9 cellular contexts compared by ENCODE assay signal in the genomic region with DNA sequence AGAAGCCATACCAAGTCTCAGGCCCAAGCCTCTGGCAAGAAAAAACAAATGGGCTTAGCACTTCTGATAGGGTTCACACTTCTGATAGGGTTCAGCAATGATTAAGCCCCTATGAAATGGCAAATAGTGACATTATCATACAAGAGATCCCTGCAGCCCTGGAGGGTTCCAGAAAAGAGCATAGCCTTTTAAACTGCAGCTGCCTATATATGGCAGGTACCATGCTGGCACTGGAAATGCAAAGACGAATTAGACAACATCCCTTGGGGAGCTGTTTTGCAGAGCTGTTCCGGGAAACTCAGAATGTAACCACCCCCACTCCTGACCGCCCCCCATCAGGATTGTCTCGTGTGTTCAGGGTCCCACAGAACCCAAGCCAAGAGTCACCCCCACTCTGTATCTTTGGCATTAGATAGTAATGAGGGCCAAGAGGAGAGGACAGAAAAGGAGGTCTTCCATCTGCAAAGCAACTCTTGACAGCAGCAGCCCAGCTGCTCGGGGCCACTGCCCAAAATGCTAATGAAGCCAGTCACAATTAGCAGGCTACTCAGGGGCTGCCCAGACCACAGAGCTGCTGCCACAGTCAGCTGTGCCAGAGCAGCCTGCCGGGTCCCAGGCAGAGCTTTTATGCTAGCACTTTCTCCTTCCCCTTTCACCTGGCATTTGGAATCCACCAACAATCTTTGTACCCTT. TPM values are rescaled to one million over a fixed set of nuclear protein-coding genes. Genes with fewer than 3 reads are reported as not detected.
DNase-seq lines count a peak whose midpoint lies in the region; ATAC-seq and TF ChIP-seq lines count a peak whose summit lies in the region.
"Had no signal": no experiment of that assay in that cellular context is flagged by ENCODE, and none has a peak within 500 bp of the region (broad histone marks: within the 10 kb centered on the region; RNA-seq: fewer than 3 reads in every experiment).

No MANE protein-coding gene starts in this region.

- ATAC-seq in GM18909 (IDR thresholded peaks at IDR 0.05; ENCODE audit: poor library complexity, unreplicated experiment), result no peak

- no peak for TF ChIP-seq EP300 in tibial nerve (IDR thresholded peaks at IDR 0.05)

- H3K9me3 Mint-ChIP-seq in activated naive CD8-positive, alpha-beta T cell treated with anti-CD3 and anti-CD28 coated beads for 36 hours, result no peaks in the 10 kb centered on the region

- H3K27me3 Mint-ChIP-seq in activated naive CD8-positive, alpha-beta T cell treated with anti-CD3 and anti-CD28 coated beads for 36 hours, result no peaks in the 10 kb centered on the region

- H3K4me3 Mint-ChIP-seq in activated naive CD8-positive, alpha-beta T cell treated with anti-CD3 and anti-CD28 coated beads for 36 hours, result no peak overlapping the region

- WGBS in tibial nerve, 2 donors, result 50 to 53% methylated on average over 6 of the region's 6 CpGs

- peak overlapping the region; percentile 6 to 84 (median 54) for H3K27ac ChIP-seq in tibial nerve
- H3K27ac ChIP-seq: parathyroid adenoma had no signal

- no peak overlapping the region for H3K4me3 ChIP-seq in tibial nerve

- peaks cover 77% of the 10 kb centered on the region for H3K36me3 Mint-ChIP-seq in activated naive CD8-positive, alpha-beta T cell treated with anti-CD3 and anti-CD28 coated beads for 36 hours

- peaks cover 0 to 90% (median 55%) of the 10 kb centered on the region in 4 donors for H3K4me1 ChIP-seq in tibial nerve
- H3K4me1 ChIP-seq: parathyroid adenoma had no signal

- no peaks in the 10 kb centered on the region for H3K27me3 ChIP-seq in tibial nerve

- peaks cover 0 to 2% (median 0%) of the 10 kb centered on the region in 3 donors for H3K36me3 ChIP-seq in tibial nerve

- TF ChIP-seq CTCF in tibial nerve (IDR thresholded peaks at IDR 0.05), result no peak

- peaks cover 100% of the 10 kb centered on the region for H3K4me1 Mint-ChIP-seq in activated naive CD8-positive, alpha-beta T cell treated with anti-CD3 and anti-CD28 coated beads for 36 hours

- DNase-seq in activated effector memory CD4-positive, alpha-beta T cell treated with anti-CD3 and anti-CD28 coated beads, Interleukin-2, amount 50 U/mL, for 16 hours, result peak; percentile 64
- no peak for DNase-seq in activated effector memory CD4-positive, alpha-beta T cell treated with Interleukin-2 at 50 U/mL for 16 hours
- DNase-seq in activated naive CD8-positive, alpha-beta T cell treated with anti-CD3 and anti-CD28 coated beads for 36 hours, result peak; percentile 48
- peak; percentile 86 for DNase-seq in myocyte (ENCODE audit: low read depth)
- DNase-seq in tibial nerve (ENCODE audit: low spot score in 2 of 2), result no peak
- no peak for DNase-seq in epidermal melanocyte (ENCODE audit: insufficient read length, low spot score)
- no peak for DNase-seq in DMS114 treated with DMSO at 0.1 percent for 48 hours (lab: John Stamatoyannopoulos, UW; ENCODE audit: unreplicated experiment)

- H3K9me3 ChIP-seq in tibial nerve, result no peaks in the 10 kb centered on the region

- TF ChIP-seq POLR2A in tibial nerve (IDR thresholded peaks at IDR 0.05), result no peak

- peak overlapping the region; percentile 98 for H3K27ac Mint-ChIP-seq in activated naive CD8-positive, alpha-beta T cell treated with anti-CD3 and anti-CD28 coated beads for 36 hours

RNA-seq across cellular contexts. Expression of a gene that starts 50.9 kb away (rescaled TPM):
- total RNA-seq in activated naive CD8-positive, alpha-beta T cell treated with anti-CD3 and anti-CD28 coated beads for 36 hours, result 10 to 100 TPM; 30.7 to 30.8 TPM
- 1.1 and 2.1 TPM in 2 replicates for total RNA-seq in myocyte
- polyA plus RNA-seq in myocyte (2012), result 0.52 TPM
- total RNA-seq in tibial nerve, result 10 to 100 TPM; 49.2 to 82.0 (median 52.7) TPM

Comparison
In these comparisons a context has a peak if more than half of its experiments do, and no peak if none do; other contexts are left out.
1. DNase-seq: peak in activated effector memory CD4-positive, alpha-beta T cell treated with anti-CD3 and anti-CD28 coated beads, Interleukin-2, amount 50 U/mL, for 16 hours (single experiment), activated naive CD8-positive, alpha-beta T cell treated with anti-CD3 and anti-CD28 coated beads for 36 hours (single experiment) and myocyte (single experiment); none in activated effector memory CD4-positive, alpha-beta T cell treated with Interleukin-2 at 50 U/mL for 16 hours (single experiment), tibial nerve (0 of 2), epidermal melanocyte (single experiment) and DMS114 treated with DMSO at 0.1 percent for 48 hours (single experiment).
2. RNA of a gene that starts 50.9 kb away (total RNA-seq): 49.2 to 82.0 TPM in tibial nerve and 30.7 to 30.8 TPM in activated naive CD8-positive, alpha-beta T cell treated with anti-CD3 and anti-CD28 coated beads for 36 hours; 1.1 to 2.1 TPM in myocyte; every median in the first group is over 10 times any median in the second.